In the genomic region with DNA sequence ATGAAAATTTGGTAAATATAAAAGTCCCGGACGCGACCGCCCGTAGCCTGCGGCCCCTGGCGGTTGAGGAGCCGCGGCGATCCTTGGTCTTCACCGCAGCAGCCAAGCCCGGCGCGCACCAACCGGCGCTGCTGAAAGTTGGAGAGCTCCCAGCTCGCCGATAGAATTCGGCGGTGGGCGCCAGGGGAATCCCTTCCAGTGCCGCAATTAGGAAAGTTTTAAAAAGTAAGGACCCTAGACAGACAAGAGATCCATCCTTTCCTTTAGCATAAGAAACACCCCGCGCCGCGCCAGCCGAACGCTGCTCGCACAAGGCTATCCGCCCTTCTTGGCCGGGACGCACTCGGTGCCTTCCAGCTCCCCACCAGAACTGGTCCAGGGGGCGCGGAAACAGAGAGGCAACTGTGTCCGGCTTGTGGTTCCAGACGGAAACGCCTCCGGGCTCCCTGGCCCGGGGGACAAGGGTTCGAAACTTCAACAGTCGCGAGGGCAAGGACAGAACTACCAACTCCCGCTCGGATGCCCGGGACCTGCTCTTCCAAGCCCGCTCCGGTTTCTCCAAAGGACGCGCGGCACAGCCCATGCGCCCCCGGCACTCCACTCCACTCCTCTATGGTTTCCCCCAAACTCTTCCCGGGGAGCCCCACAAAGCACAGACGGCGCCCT, we compare ENCODE assay signal across 7 cellular contexts. TPM values are rescaled to one million over a fixed set of nuclear protein-coding genes. Genes with fewer than 3 reads are reported as not detected.
A peak's percentile ranks its signal among the peaks of the same experiment; 100 is the strongest.
DNase-seq lines count a peak whose midpoint lies in the region; ATAC-seq and TF ChIP-seq lines count a peak whose summit lies in the region.

No MANE protein-coding gene starts in this region.

- ATAC-seq in T-cell (replicated peaks in 1 of 4) (peak in 1 of 4 experiments; percentile 23), mucosa of descending colon (peak; percentile 28)

- H3K4me3 ChIP-seq in epithelial cell of proximal tubule (ENCODE audit: low read depth, low read length), result peak overlapping the region; percentile 55
- H3K4me3 ChIP-seq in mucosa of descending colon, result no peak overlapping the region

- H3K4me1 Mint-ChIP-seq in T-cell, result peaks cover 10 to 20% (median 20%) of the 10 kb centered on the region in 3 donors

- CTCF ChIA-PET in HEK293T (lab: Yijun Ruan, JAX), result interaction anchor here (0.6 kb wide), 1 partner anchor 45 kb away, joined by 3 read pairs; no protein-coding TSS in a partner anchor
- CTCF ChIA-PET in T-cell (lab: Charles Lee), result interaction anchor here in 1 of 2 donors (0.9 kb wide), 1 partner anchor 240 kb away, joined by 3 read pairs; no protein-coding TSS in a partner anchor

- H3K27me3 Mint-ChIP-seq in T-cell, result peaks cover 51 to 63% of the 10 kb centered on the region in 2 donors

- peak; percentile 5 for DNase-seq in GM04504 (ENCODE audit: low read depth)
- peak; percentile 68 for DNase-seq in HEK293T (ENCODE audit: extremely low spot score)
- peak in 3 of 34 experiments; percentile 5 to 6 (median 5) for DNase-seq in T-cell
- no peak for DNase-seq in epithelial cell of proximal tubule (ENCODE audit: low read depth)
- peak; percentile 54 to 63 (median 56) for DNase-seq in mucosa of descending colon
- peak; percentile 52 for DNase-seq in ureter (ENCODE audit: low spot score)
- no peak for DNase-seq in SKM-1 (lab: John Stamatoyannopoulos, UW; ENCODE audit: unreplicated experiment)

- H3K36me3 ChIP-seq in mucosa of descending colon (ENCODE audit: low read depth), result no peaks in the 10 kb centered on the region

- POLR2A ChIA-PET in HEK293T (lab: Yijun Ruan, JAX), result no interaction called here
- POLR2A ChIA-PET in T-cell (lab: Charles Lee), result no interaction called here

- H3K4me3 Mint-ChIP-seq in T-cell, result peak overlapping the region; percentile 67 to 71 (median 70)

- TF ChIP-seq CTCF in epithelial cell of proximal tubule (conservative IDR thresholded peaks at IDR 0.05; ENCODE audit: low read depth, low read length) (peak; percentile 50), mucosa of descending colon (IDR thresholded peaks at IDR 0.05) (peak; percentile 33)

- H3K4me1 ChIP-seq in mucosa of descending colon (ENCODE audit: low read depth), result peaks cover 16% of the 10 kb centered on the region

- no peak overlapping the region for H3K27ac Mint-ChIP-seq in T-cell

- no peaks in the 10 kb centered on the region for H3K9me3 ChIP-seq in mucosa of descending colon

- intact Hi-C loops in mucosa of descending colon (cut with DNase I, micrococcal nuclease), result no loop called here

- no peaks in the 10 kb centered on the region for H3K36me3 Mint-ChIP-seq in T-cell

- H3K9me3 Mint-ChIP-seq in T-cell, result peaks cover 0 to 6% (median 0%) of the 10 kb centered on the region in 3 donors

TF ChIP-seq in HEK293T, 16 proteins besides CTCF, POLR2A, EP300 and RAD21:
- TF ChIP-seq, protein P1, sequence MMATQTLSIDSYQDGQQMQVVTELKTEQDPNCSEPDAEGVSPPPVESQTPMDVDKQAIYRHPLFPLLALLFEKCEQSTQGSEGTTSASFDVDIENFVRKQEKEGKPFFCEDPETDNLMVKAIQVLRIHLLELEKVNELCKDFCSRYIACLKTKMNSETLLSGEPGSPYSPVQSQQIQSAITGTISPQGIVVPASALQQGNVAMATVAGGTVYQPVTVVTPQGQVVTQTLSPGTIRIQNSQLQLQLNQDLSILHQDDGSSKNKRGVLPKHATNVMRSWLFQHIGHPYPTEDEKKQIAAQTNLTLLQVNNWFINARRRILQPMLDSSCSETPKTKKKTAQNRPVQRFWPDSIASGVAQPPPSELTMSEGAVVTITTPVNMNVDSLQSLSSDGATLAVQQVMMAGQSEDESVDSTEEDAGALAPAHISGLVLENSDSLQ (IDR thresholded peaks at IDR 0.05), result no peak
- no peak for TF ChIP-seq FOXK2 (IDR thresholded peaks at IDR 0.05)
- TF ChIP-seq ELF4 (IDR thresholded peaks at IDR 0.05), result no peak
- TF ChIP-seq ZNF384 (IDR thresholded peaks at IDR 0.05), result no peak
- no peak for TF ChIP-seq SUZ12 (IDR thresholded peaks at IDR 0.05)
- TF ChIP-seq L3MBTL2 (conservative IDR thresholded peaks at IDR 0.05), result no peak
- no peak for TF ChIP-seq FOXM1 (IDR thresholded peaks at IDR 0.05; ENCODE audit: borderline replicate concordance)
- no peak for TF ChIP-seq LEF1 (IDR thresholded peaks at IDR 0.05; ENCODE audit: borderline replicate concordance)
TF ChIP-seq in HEK293T: peak in this region for 0.

RNA-seq across cellular contexts. Expression of gene FAM78B, which starts 1.7 kb away (rescaled TPM):
- under 1 TPM in 4 of 5 donors, not detected in 1; 0.09 to 0.56 (median 0.36) TPM for total RNA-seq in T-cell
- total RNA-seq in epithelial cell of proximal tubule, result not detected in 2 replicates
- total RNA-seq in mucosa of descending colon, result 1 to 10 TPM; 1.3 to 3.7 (median 2.2) TPM
- total RNA-seq in ureter, result 3.6 TPM

Comparison
In these comparisons a context has a peak if more than half of its experiments do, and no peak if none do; other contexts are left out.
1. DNase-seq: peak in GM04504 (single experiment), HEK293T (single experiment), mucosa of descending colon (3 of 3) and ureter (single experiment); none in epithelial cell of proximal tubule (single experiment) and SKM-1 (single experiment).